16 cellular contexts compared by ENCODE assay signal in the genomic region with DNA sequence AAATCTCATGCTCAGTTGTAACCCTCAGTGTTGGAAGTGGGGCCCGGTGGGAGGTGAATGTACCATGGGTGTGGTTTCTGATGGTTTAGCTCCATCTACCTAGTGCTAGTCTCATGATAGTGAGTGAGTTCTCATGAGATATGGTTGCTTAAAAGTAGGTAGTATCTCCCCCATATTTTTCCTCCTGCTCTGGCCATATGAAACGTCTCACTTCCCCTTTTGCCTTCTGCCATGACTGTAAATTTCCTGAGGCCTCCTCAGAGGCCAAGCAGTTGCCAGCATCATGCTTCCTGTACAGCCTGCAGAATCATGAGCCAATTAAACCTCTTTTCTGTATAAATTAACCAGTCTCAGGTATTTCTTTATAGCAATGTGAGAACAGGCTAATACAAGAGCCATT.
A peak's percentile ranks its signal among the peaks of the same experiment; 100 is the strongest.
DNase-seq lines count a peak whose midpoint lies in the region; ATAC-seq and TF ChIP-seq lines count a peak whose summit lies in the region.
"Had no signal": no experiment of that assay in that cellular context is flagged by ENCODE, and none has a peak within 500 bp of the region (broad histone marks: within the 10 kb centered on the region; RNA-seq: fewer than 3 reads in every experiment).

No MANE protein-coding gene starts in this region.

- H3K36me3 Mint-ChIP-seq in activated CD4-positive, alpha-beta T cell treated with anti-CD3 and anti-CD28 coated beads, Interleukin-2, amount 10 ng/mL, durations not matched to agents 24 days and 14 days (ENCODE audit: low read depth): peaks cover 2% of the 10 kb centered on the region
- peaks cover 2% of the 10 kb centered on the region for H3K36me3 Mint-ChIP-seq in T-helper 17 cell (ENCODE audit: low read depth)
- H3K36me3 Mint-ChIP-seq: activated naive CD4-positive, alpha-beta T cell treated with anti-CD3 and anti-CD28 coated beads, Interleukin-2, amount 50 U/mL, for 72 hours had no signal

- ATAC-seq in HG02798 (IDR thresholded peaks at IDR 0.05; ENCODE audit: poor library complexity, unreplicated experiment) (peak; percentile 29), HG03575 (IDR thresholded peaks at IDR 0.05; ENCODE audit: extremely low read depth, insufficient number of reproducible peaks, low FRiP score, unreplicated experiment) (peak; percentile 46), T-helper 17 cell (no peak)
- ATAC-seq: activated naive CD4-positive, alpha-beta T cell treated with anti-CD3 and anti-CD28 coated beads, Interleukin-2, amount 50 U/mL, for 72 hours; lower lobe of right lung; psoas muscle had no signal

- TF ChIP-seq POLR2A in uterus (IDR thresholded peaks at IDR 0.05) (no peak), ovary (IDR thresholded peaks at IDR 0.05) (no peak)

- peak; percentile 39 for DNase-seq in activated CD4-positive, alpha-beta T cell treated with anti-CD3 and anti-CD28 coated beads, Interleukin-2, amount 10 ng/mL, durations not matched to agents 24 days and 14 days
- no peak for DNase-seq in activated CD4-positive, alpha-beta T cell treated with anti-CD3 and anti-CD28 coated beads for 1 hour
- no peak for DNase-seq in uterus
- no peak for DNase-seq in ovary
- DNase-seq in T-helper 17 cell: no peak
- DNase-seq in glomerular visceral epithelial cell (ENCODE audit: extremely low spot score): no peak
- DNase-seq: activated CD4-positive, alpha-beta T cell treated with anti-CD3 and anti-CD28 coated beads, Interleukin-2, amount 10 ng/mL, durations not matched to agents 7 days and 5 days; colonic mucosa; lower lobe of right lung; NCI-H2171; psoas muscle had no signal

- 70 to 79% (median 78%) methylated on average over 2 of the region's 2 CpGs for WGBS in ovary, 3 donors

- no peaks in the 10 kb centered on the region for H3K27me3 ChIP-seq in uterus
- no peaks in the 10 kb centered on the region for H3K27me3 ChIP-seq in ovary
- H3K27me3 ChIP-seq: colonic mucosa, SJSA1 had no signal

- H3K4me3 ChIP-seq in uterus (no peak overlapping the region), ovary (no peak overlapping the region)
- H3K4me3 ChIP-seq: colonic mucosa, lower lobe of right lung, psoas muscle, SJSA1, thoracic aorta had no signal

- H3K27me3 Mint-ChIP-seq in activated CD4-positive, alpha-beta T cell treated with anti-CD3 and anti-CD28 coated beads, Interleukin-2, amount 10 ng/mL, durations not matched to agents 24 days and 14 days: peaks cover 43% of the 10 kb centered on the region
- H3K27me3 Mint-ChIP-seq in T-helper 17 cell: peaks cover 16% of the 10 kb centered on the region

- H3K27ac ChIP-seq in uterus (peak overlapping the region; percentile 18 to 19), ovary (no peak overlapping the region)
- H3K27ac ChIP-seq: colonic mucosa, lower lobe of right lung, psoas muscle, SJSA1, thoracic aorta had no signal

- intact Hi-C loops in activated CD4-positive, alpha-beta T cell treated with anti-CD3 and anti-CD28 coated beads, Interleukin-2, amount 10 ng/mL, durations not matched to agents 24 days and 14 days (cut with micrococcal nuclease): no loop called here
- intact Hi-C loops in uterus (cut with DNase I; ENCODE audit: low total_unique reads) (no loop called here), ovary (cut with DNase I) (no loop called here)

- TF ChIP-seq CTCF in uterus (IDR thresholded peaks at IDR 0.05) (no peak), ovary (IDR thresholded peaks at IDR 0.05) (no peak)

- no peak for TF ChIP-seq EP300 in ovary (IDR thresholded peaks at IDR 0.05)

- H3K27ac Mint-ChIP-seq in activated CD4-positive, alpha-beta T cell treated with anti-CD3 and anti-CD28 coated beads, Interleukin-2, amount 10 ng/mL, durations not matched to agents 24 days and 14 days: no peak overlapping the region
- H3K27ac Mint-ChIP-seq in T-helper 17 cell: no peak overlapping the region
- H3K27ac Mint-ChIP-seq: activated CD4-positive, alpha-beta T cell treated with anti-CD3 and anti-CD28 coated beads, Interleukin-2, amount 10 ng/mL, durations not matched to agents 7 days and 5 days; activated naive CD4-positive, alpha-beta T cell treated with anti-CD3 and anti-CD28 coated beads, Interleukin-2, amount 50 U/mL, for 72 hours had no signal

- peaks cover 4% of the 10 kb centered on the region for H3K9me3 Mint-ChIP-seq in activated CD4-positive, alpha-beta T cell treated with anti-CD3 and anti-CD28 coated beads, Interleukin-2, amount 10 ng/mL, durations not matched to agents 24 days and 14 days
- H3K9me3 Mint-ChIP-seq: activated naive CD4-positive, alpha-beta T cell treated with anti-CD3 and anti-CD28 coated beads, Interleukin-2, amount 50 U/mL, for 72 hours had no signal

- no peaks in the 10 kb centered on the region for H3K9me3 ChIP-seq in uterus
- no peaks in the 10 kb centered on the region for H3K9me3 ChIP-seq in ovary
- no peaks in the 10 kb centered on the region for H3K9me3 ChIP-seq in T-helper 17 cell (ENCODE audit: control insufficient read depth, low read length, poor library complexity, severe bottlenecking)
- H3K9me3 ChIP-seq: colonic mucosa, lower lobe of right lung, psoas muscle, SJSA1, thoracic aorta had no signal

- H3K4me3 Mint-ChIP-seq in activated CD4-positive, alpha-beta T cell treated with anti-CD3 and anti-CD28 coated beads, Interleukin-2, amount 10 ng/mL, durations not matched to agents 24 days and 14 days: no peak overlapping the region
- H3K4me3 Mint-ChIP-seq in T-helper 17 cell: no peak overlapping the region
- H3K4me3 Mint-ChIP-seq: activated CD4-positive, alpha-beta T cell treated with anti-CD3 and anti-CD28 coated beads, Interleukin-2, amount 10 ng/mL, durations not matched to agents 7 days and 5 days had no signal

- H3K4me1 ChIP-seq in uterus: peaks cover 12% of the 10 kb centered on the region in 2 donors
- H3K4me1 ChIP-seq in ovary (ENCODE audit: insufficient read depth): peaks cover 3% of the 10 kb centered on the region
- H3K4me1 ChIP-seq: colonic mucosa, psoas muscle had no signal

- H3K4me1 Mint-ChIP-seq in activated CD4-positive, alpha-beta T cell treated with anti-CD3 and anti-CD28 coated beads, Interleukin-2, amount 10 ng/mL, durations not matched to agents 24 days and 14 days: peaks cover 38% of the 10 kb centered on the region
- H3K4me1 Mint-ChIP-seq in T-helper 17 cell: peaks cover 9% of the 10 kb centered on the region

- no peaks in the 10 kb centered on the region for H3K36me3 ChIP-seq in uterus
- no peaks in the 10 kb centered on the region for H3K36me3 ChIP-seq in ovary
- H3K36me3 ChIP-seq: colonic mucosa, lower lobe of right lung, SJSA1, thoracic aorta had no signal

Comparison
In these comparisons a context has a peak if more than half of its experiments do, and no peak if none do; other contexts are left out.
1. H3K27ac ChIP-seq: peak in uterus (2 of 2); none in ovary (0 of 2).